Comparison of ENCODE assay signal across 8 cellular contexts in genomic region chr4:1288786-1289185, GRCh38. TPM values are rescaled to one million over a fixed set of nuclear protein-coding genes. Genes with fewer than 3 reads are reported as not detected.
A peak's percentile ranks its signal among the peaks of the same experiment; 100 is the strongest.
DNase-seq lines count a peak whose midpoint lies in the region; ATAC-seq and TF ChIP-seq lines count a peak whose summit lies in the region.

No MANE protein-coding gene starts in this region.

- no peak for ATAC-seq in activated CD8-positive, alpha-beta T cell treated with anti-CD3 and anti-CD28 coated beads, Interleukin-2, amount 10 ng/mL, durations not matched to agents 7 days and 5 days
- no peak for ATAC-seq in GM21619 (IDR thresholded peaks at IDR 0.05; ENCODE audit: unreplicated experiment)
- ATAC-seq in HG02642 (IDR thresholded peaks at IDR 0.05; ENCODE audit: poor library complexity, unreplicated experiment) = no peak

- H3K4me1 ChIP-seq in iPS-18a (ENCODE audit: control insufficient read depth, low read depth, low read length) = peaks cover 3% of the 10 kb centered on the region
- H3K4me1 ChIP-seq in stomach = peaks cover 35 to 43% (median 40%) of the 10 kb centered on the region in 4 donors

- H3K27me3 Mint-ChIP-seq in T-helper 1 cell treated with Interleukin-12 subunit alpha and Interleukin-12 subunit beta and Interleukin-4 antibody, amounts not matched to agents 30 μg/mL and 1 μg/mL, for 36 hours (ENCODE audit: low read depth) = no peaks in the 10 kb centered on the region
- no peaks in the 10 kb centered on the region for H3K27me3 Mint-ChIP-seq in activated CD8-positive, alpha-beta T cell treated with anti-CD3 and anti-CD28 coated beads, Interleukin-2, amount 10 ng/mL, durations not matched to agents 7 days and 5 days (ENCODE audit: low read depth)

- H3K27ac ChIP-seq in iPS-18a (ENCODE audit: low read length) (peak overlapping the region; percentile 33), stomach (peak overlapping the region in 4 of 5 donors; percentile 89 to 97 (median 95))

- peaks cover 28% of the 10 kb centered on the region for H3K4me1 Mint-ChIP-seq in T-helper 1 cell treated with Interleukin-12 subunit alpha and Interleukin-12 subunit beta and Interleukin-4 antibody, amounts not matched to agents 30 μg/mL and 1 μg/mL, for 36 hours (ENCODE audit: low read depth)
- H3K4me1 Mint-ChIP-seq in activated CD8-positive, alpha-beta T cell treated with anti-CD3 and anti-CD28 coated beads, Interleukin-2, amount 10 ng/mL, durations not matched to agents 7 days and 5 days (ENCODE audit: low read depth) = peaks cover 33% of the 10 kb centered on the region

- TF ChIP-seq POLR2A in stomach (IDR thresholded peaks at IDR 0.05) = no peak

- POLR2A ChIA-PET in activated CD8-positive, alpha-beta T cell treated with anti-CD3 and anti-CD28 coated beads, Interleukin-2, amount 10 ng/mL, durations not matched to agents 7 days and 5 days (lab: Charles Lee) = interaction anchor here (0.6 to 5.7 kb wide), 10 partner anchors 12 to 193 kb away, joined by 3 to 41 read pairs (median 10); partner anchors contain the start of genes CTBP1 and UVSSA

- no peaks in the 10 kb centered on the region for H3K27me3 ChIP-seq in iPS-18a (ENCODE audit: control insufficient read depth, insufficient read depth, low read length)
- H3K27me3 ChIP-seq in stomach = no peaks in the 10 kb centered on the region

- peak overlapping the region; percentile 82 for H3K27ac Mint-ChIP-seq in T-helper 1 cell treated with Interleukin-12 subunit alpha and Interleukin-12 subunit beta and Interleukin-4 antibody, amounts not matched to agents 30 μg/mL and 1 μg/mL, for 36 hours
- peak overlapping the region; percentile 87 for H3K27ac Mint-ChIP-seq in activated CD8-positive, alpha-beta T cell treated with anti-CD3 and anti-CD28 coated beads, Interleukin-2, amount 10 ng/mL, durations not matched to agents 7 days and 5 days

- DNase-seq in T-helper 1 cell (no peak), stomach (no peak)
- DNase-seq in activated CD8-positive, alpha-beta T cell treated with anti-CD3 and anti-CD28 coated beads, Interleukin-2, amount 10 ng/mL, durations not matched to agents 7 days and 5 days = no peak
- DNase-seq in effector CD8-positive, alpha-beta T cell (lab: John Stamatoyannopoulos, UW) = no peak

- intact Hi-C loops in stomach (cut with DNase I; ENCODE audit: low total_unique reads) = no loop called here

- peaks cover 5% of the 10 kb centered on the region for H3K9me3 Mint-ChIP-seq in T-helper 1 cell treated with Interleukin-12 subunit alpha and Interleukin-12 subunit beta and Interleukin-4 antibody, amounts not matched to agents 30 μg/mL and 1 μg/mL, for 36 hours
- peaks cover 8% of the 10 kb centered on the region for H3K9me3 Mint-ChIP-seq in activated CD8-positive, alpha-beta T cell treated with anti-CD3 and anti-CD28 coated beads, Interleukin-2, amount 10 ng/mL, durations not matched to agents 7 days and 5 days (ENCODE audit: insufficient read depth)

- H3K36me3 Mint-ChIP-seq in T-helper 1 cell treated with Interleukin-12 subunit alpha and Interleukin-12 subunit beta and Interleukin-4 antibody, amounts not matched to agents 30 μg/mL and 1 μg/mL, for 36 hours (ENCODE audit: low read depth) = peaks cover 9% of the 10 kb centered on the region
- peaks cover 15% of the 10 kb centered on the region for H3K36me3 Mint-ChIP-seq in activated CD8-positive, alpha-beta T cell treated with anti-CD3 and anti-CD28 coated beads, Interleukin-2, amount 10 ng/mL, durations not matched to agents 7 days and 5 days (ENCODE audit: low read depth)

- H3K9ac ChIP-seq in iPS-18a (ENCODE audit: low read length) = peak overlapping the region; percentile 84

- CTCF ChIA-PET in activated CD8-positive, alpha-beta T cell treated with anti-CD3 and anti-CD28 coated beads, Interleukin-2, amount 10 ng/mL, durations not matched to agents 7 days and 5 days (lab: Charles Lee) = interaction anchor here (0.6 to 3.8 kb wide), 8 partner anchors 20 to 157 kb away, joined by 3 to 32 read pairs (median 6); partner anchors contain the start of gene UVSSA

- TF ChIP-seq EP300 in stomach (IDR thresholded peaks at IDR 0.05) = no peak

- TF ChIP-seq CTCF in stomach (IDR thresholded peaks at IDR 0.05) = no peak

- H3K36me3 ChIP-seq in iPS-18a (ENCODE audit: control insufficient read depth, low read depth, low read length) (no peaks in the 10 kb centered on the region), stomach (peaks cover 0 to 4% (median under 1%) of the 10 kb centered on the region in 4 donors)

- H3K4me3 Mint-ChIP-seq in T-helper 1 cell treated with Interleukin-12 subunit alpha and Interleukin-12 subunit beta and Interleukin-4 antibody, amounts not matched to agents 30 μg/mL and 1 μg/mL, for 36 hours = peak overlapping the region; percentile 79
- H3K4me3 Mint-ChIP-seq in activated CD8-positive, alpha-beta T cell treated with anti-CD3 and anti-CD28 coated beads, Interleukin-2, amount 10 ng/mL, durations not matched to agents 7 days and 5 days = peak overlapping the region; percentile 79

- no peaks in the 10 kb centered on the region for H3K9me3 ChIP-seq in iPS-18a (ENCODE audit: control insufficient read depth, low read depth, low read length)
- no peaks in the 10 kb centered on the region for H3K9me3 ChIP-seq in stomach

- H3K4me3 ChIP-seq in iPS-18a (ENCODE audit: low read length) = peak overlapping the region; percentile 76
- peak overlapping the region; percentile 78 to 94 (median 90) for H3K4me3 ChIP-seq in stomach

- 53 to 63% (median 60%) methylated on average over 7 of the region's 7 CpGs for WGBS in stomach, 5 donors

RNA-seq across cellular contexts. Expression of gene MAEA, which starts 0.9 kb away (rescaled TPM):
- total RNA-seq in activated CD8-positive, alpha-beta T cell treated with anti-CD3 and anti-CD28 coated beads, Interleukin-2, amount 10 ng/mL, durations not matched to agents 7 days and 5 days = 10 to 100 TPM; 60.3 to 65.1 TPM
- total RNA-seq in stomach = 100 to 1,000 TPM in 3 of 5 donors, 10 to 100 TPM in 2; 34.0 to 295 (median 103) TPM
- polyA plus RNA-seq in stomach = 10 to 100 TPM; 42.3 to 48.4 (median 42.8) TPM

RNA-seq across cellular contexts. Expression of gene CTBP1, which starts 39.9 kb away (rescaled TPM):
- total RNA-seq in activated CD8-positive, alpha-beta T cell treated with anti-CD3 and anti-CD28 coated beads, Interleukin-2, amount 10 ng/mL, durations not matched to agents 7 days and 5 days = 100 to 1,000 TPM; 214 to 217 TPM
- 100 to 1,000 TPM in 3 of 5 donors, 10 to 100 TPM in 2; 85.0 to 415 (median 227) TPM for total RNA-seq in stomach
- 10 to 100 TPM; 72.7 to 90.4 (median 83.5) TPM for polyA plus RNA-seq in stomach

RNA-seq across cellular contexts. Expression of gene UVSSA, which starts 58.2 kb away (rescaled TPM):
- 10 to 100 TPM; 16.7 to 17.0 TPM for total RNA-seq in activated CD8-positive, alpha-beta T cell treated with anti-CD3 and anti-CD28 coated beads, Interleukin-2, amount 10 ng/mL, durations not matched to agents 7 days and 5 days
- 100 to 1,000 TPM in 1 of 5 donors, 10 to 100 TPM in 4; 15.1 to 103 (median 53.9) TPM for total RNA-seq in stomach
- polyA plus RNA-seq in stomach = 1 to 10 TPM; 4.1 to 7.0 (median 5.2) TPM
